Comparison of ENCODE assay signal across 6 cellular contexts in genomic region chr11:76281558-76281906, GRCh38.
"Had no signal": no experiment of that assay in that cellular context is flagged by ENCODE, and none has a peak within 500 bp of the region (broad histone marks: within the 10 kb centered on the region; RNA-seq: fewer than 3 reads in every experiment).

No MANE protein-coding gene starts in this region.

- H3K4me2 ChIP-seq: GM23338, KMS-11 had no signal

- H3K4me3 ChIP-seq: GM23338 had no signal

- H3K27ac ChIP-seq: HL-60, KMS-11 had no signal

- ATAC-seq: GM23338 had no signal

- DNase-seq: H9, HCEC 1CT, KBM-7 had no signal

- H3K9ac ChIP-seq: KMS-11 had no signal
